9 cellular contexts compared by ENCODE assay signal in genomic region chr9:91421987-91422765, GRCh38. TPM values are rescaled to one million over a fixed set of nuclear protein-coding genes. Genes with fewer than 3 reads are reported as not detected.
DNase-seq lines count a peak whose midpoint lies in the region; ATAC-seq and TF ChIP-seq lines count a peak whose summit lies in the region.
"Had no signal": no experiment of that assay in that cellular context is flagged by ENCODE, and none has a peak within 500 bp of the region (broad histone marks: within the 10 kb centered on the region; RNA-seq: fewer than 3 reads in every experiment).

No MANE protein-coding gene starts in this region.

- peak overlapping the region; percentile 90 for H3K4me3 ChIP-seq in hepatocyte

- POLR2A ChIA-PET in activated naive CD8-positive, alpha-beta T cell treated with anti-CD3 and anti-CD28 coated beads, Interleukin-2, amount 10 ng/mL, durations not matched to agents 7 days and 5 days (lab: Charles Lee): interaction anchor here (1.1 to 1.7 kb wide), 2 partner anchors 257 to 270 kb away, joined by 3 to 4 read pairs; no protein-coding TSS in a partner anchor

- peaks cover 41% of the 10 kb centered on the region for H4K20me1 ChIP-seq in hepatocyte (ENCODE audit: insufficient read depth, poor library complexity, severe bottlenecking)

- no peaks in the 10 kb centered on the region for H3K9me2 ChIP-seq in hepatocyte (replicated peaks; ENCODE audit: insufficient read depth)

- no peaks in the 10 kb centered on the region for H3K9me3 ChIP-seq in hepatocyte (ENCODE audit: low read depth)
- H3K9me3 ChIP-seq: mucosa of descending colon had no signal

- peak overlapping the region; percentile 77 for H3K27ac Mint-ChIP-seq in activated naive CD8-positive, alpha-beta T cell treated with anti-CD3 and anti-CD28 coated beads, Interleukin-2, amount 10 ng/mL, durations not matched to agents 7 days and 5 days

- no peak for TF ChIP-seq CTCF in hepatocyte (IDR thresholded peaks at IDR 0.05; ENCODE audit: poor library complexity)

- H3K36me3 Mint-ChIP-seq in activated naive CD8-positive, alpha-beta T cell treated with anti-CD3 and anti-CD28 coated beads, Interleukin-2, amount 10 ng/mL, durations not matched to agents 7 days and 5 days: peaks cover 10% of the 10 kb centered on the region

- peak overlapping the region; percentile 90 for H3K4me3 Mint-ChIP-seq in activated naive CD8-positive, alpha-beta T cell treated with anti-CD3 and anti-CD28 coated beads, Interleukin-2, amount 10 ng/mL, durations not matched to agents 7 days and 5 days

- H3K4me2 ChIP-seq in hepatocyte: peak overlapping the region; percentile 74

- H3K27me3 ChIP-seq in hepatocyte: no peaks in the 10 kb centered on the region

- ATAC-seq in activated naive CD8-positive, alpha-beta T cell treated with anti-CD3 and anti-CD28 coated beads, Interleukin-2, amount 10 ng/mL, durations not matched to agents 7 days and 5 days (ENCODE audit: low read depth): no peak
- ATAC-seq in sciatic nerve (peak; percentile 18), GM18520 (IDR thresholded peaks at IDR 0.05; ENCODE audit: unreplicated experiment) (no peak), GM21723 (IDR thresholded peaks at IDR 0.05; ENCODE audit: unreplicated experiment) (no peak)

- H3K9me3 Mint-ChIP-seq in activated naive CD8-positive, alpha-beta T cell treated with anti-CD3 and anti-CD28 coated beads, Interleukin-2, amount 10 ng/mL, durations not matched to agents 7 days and 5 days: no peaks in the 10 kb centered on the region

- H3K27ac ChIP-seq in hepatocyte: peak overlapping the region; percentile 98

- no peaks in the 10 kb centered on the region for H3K36me3 ChIP-seq in hepatocyte (replicated peaks; ENCODE audit: insufficient read depth, low read depth)

- intact Hi-C loops in sciatic nerve (cut with DNase I): loop anchor here (5.0 to 10.0 kb wide), 3 partner anchors 57 to 387 kb away; partner anchors contain the start of gene AUH

- peaks cover 59% of the 10 kb centered on the region for H3K79me2 ChIP-seq in hepatocyte

- H3K27me3 Mint-ChIP-seq in activated naive CD8-positive, alpha-beta T cell treated with anti-CD3 and anti-CD28 coated beads, Interleukin-2, amount 10 ng/mL, durations not matched to agents 7 days and 5 days: peaks cover 5% of the 10 kb centered on the region

- peaks cover 30% of the 10 kb centered on the region for H3K4me1 ChIP-seq in hepatocyte (ENCODE audit: insufficient read depth)

- peak; percentile 28 for DNase-seq in AG08395 (ENCODE audit: low spot score)
- peak; percentile 19 for DNase-seq in HK-2 (ENCODE audit: unreplicated experiment)
- DNase-seq in activated naive CD8-positive, alpha-beta T cell treated with anti-CD3 and anti-CD28 coated beads, Interleukin-2, amount 10 ng/mL, durations not matched to agents 7 days and 5 days: no peak
- DNase-seq in hepatocyte (ENCODE audit: low spot score): peak; percentile 19
- DNase-seq in sciatic nerve (ENCODE audit: low spot score): no peak
- no peak for DNase-seq in GM19238 (ENCODE audit: insufficient read length, low spot score)

- no peak overlapping the region for H2AFZ ChIP-seq in hepatocyte

- under 1% methylated on average over 16 of the region's 16 CpGs for WGBS in hepatocyte (ENCODE audit: low lambda C conversion rate, missing lambda C conversion rate)

- peaks cover 46% of the 10 kb centered on the region for H3K4me1 Mint-ChIP-seq in activated naive CD8-positive, alpha-beta T cell treated with anti-CD3 and anti-CD28 coated beads, Interleukin-2, amount 10 ng/mL, durations not matched to agents 7 days and 5 days

RNA-seq across cellular contexts. Expression of gene NFIL3, which starts 1.5 kb away (rescaled TPM):
- total RNA-seq in activated naive CD8-positive, alpha-beta T cell treated with anti-CD3 and anti-CD28 coated beads, Interleukin-2, amount 10 ng/mL, durations not matched to agents 7 days and 5 days: 10 to 100 TPM; 18.5 to 19.2 TPM
- total RNA-seq in hepatocyte: 69.6 and 71.4 TPM in 2 replicates
- 90.7 and 99.6 TPM in 2 replicates for polyA plus RNA-seq in hepatocyte
- 57.8 TPM for total RNA-seq in sciatic nerve

Comparison
In these comparisons a context has a peak if more than half of its experiments do, and no peak if none do; other contexts are left out.
1. DNase-seq: peak in AG08395 (single experiment), HK-2 (single experiment) and hepatocyte (single experiment); none in activated naive CD8-positive, alpha-beta T cell treated with anti-CD3 and anti-CD28 coated beads, Interleukin-2, amount 10 ng/mL, durations not matched to agents 7 days and 5 days (single experiment), sciatic nerve (single experiment) and GM19238 (single experiment).